10 cellular contexts compared by ENCODE assay signal in genomic region chr16:67658849-67659674, GRCh38. TPM values are rescaled to one million over a fixed set of nuclear protein-coding genes. Genes with fewer than 3 reads are reported as not detected.
DNase-seq lines count a peak whose midpoint lies in the region; TF ChIP-seq lines count a peak whose summit lies in the region.
"Had no signal": no experiment of that assay in that cellular context is flagged by ENCODE, and none has a peak within 500 bp of the region (broad histone marks: within the 10 kb centered on the region; RNA-seq: fewer than 3 reads in every experiment).

No MANE protein-coding gene starts in this region.

- H3K27ac Mint-ChIP-seq in brain: peak overlapping the region in 2 of 5 experiments; percentile 52 to 99

- 0 out of 2 replicates have a peak, but pooled peaks cover 9% of the 10 kb centered on the region for H3K4me1 ChIP-seq in HUES6 (ENCODE audit: control insufficient read depth, insufficient read depth, low read length)
- H3K4me1 ChIP-seq in mononuclear cell (ENCODE audit: insufficient read depth, low read length): peaks cover 22% of the 10 kb centered on the region
- H3K4me1 ChIP-seq: foreskin keratinocyte had no signal

- peak overlapping the region; percentile 70 for H3K9ac ChIP-seq in HUES6 (ENCODE audit: low read length)

- peaks cover 0 to 4% (median 0%) of the 10 kb centered on the region in 5 experiments for H3K9me3 Mint-ChIP-seq in brain

- H3K36me3 Mint-ChIP-seq in brain: peaks cover 5% of the 10 kb centered on the region

- DNase-seq in RPMI8226 (no peak), NCI-H1105 (lab: John Stamatoyannopoulos, UW) (no peak), occipital lobe (lab: John Stamatoyannopoulos, UW) (no peak)
- DNase-seq in activated CD4-positive, alpha-beta T cell treated with anti-CD3 and anti-CD28 coated beads, Interleukin-2, amount 50 U/mL, for 1 hour: no peak
- DNase-seq: foreskin keratinocyte, NCI-H1436 treated with DMSO at 0.1 percent for 48 hours had no signal

- TF ChIP-seq CTCF in 22Rv1 (IDR thresholded peaks at IDR 0.05): no peak
- TF ChIP-seq CTCF in brain (conservative IDR thresholded peaks at IDR 0.05): no peak

- H3K4me3 Mint-ChIP-seq in brain: peak overlapping the region; percentile 91 to 97 (median 97)

- peaks cover 28% of the 10 kb centered on the region for H3K36me3 ChIP-seq in HUES6 (ENCODE audit: control insufficient read depth, insufficient read depth, low read length)

- H3K4me3 ChIP-seq in HUES6 (ENCODE audit: low read depth, low read length) (peak overlapping the region; percentile 99), mononuclear cell (ENCODE audit: low read length) (peak overlapping the region; percentile 93)

- peaks cover 31% of the 10 kb centered on the region for H3K4me1 Mint-ChIP-seq in brain

- H3K27me3 Mint-ChIP-seq in brain: peaks cover 10% of the 10 kb centered on the region

- H3K27me3 ChIP-seq in HUES6 (ENCODE audit: control insufficient read depth, insufficient read depth, low read length) (peaks cover 19% of the 10 kb centered on the region; the same call in 1 of the 2 replicates), mononuclear cell (ENCODE audit: insufficient read depth, low read length) (no peaks in the 10 kb centered on the region)

- H3K27ac ChIP-seq in 22Rv1: peak overlapping the region; percentile 93
- no peak overlapping the region for H3K27ac ChIP-seq in HUES6 (ENCODE audit: low read depth, low read length)

- H3K9me3 ChIP-seq in HUES6 (ENCODE audit: control insufficient read depth, insufficient read depth, low read depth, low read length) (no peaks in the 10 kb centered on the region), mononuclear cell (ENCODE audit: low read depth, low read length) (no peaks in the 10 kb centered on the region)

RNA-seq across cellular contexts. Expression of gene ACD, which starts 1.0 kb away (rescaled TPM):
- 59.2 TPM for polyA plus RNA-seq in brain (ENCODE audit: insufficient read depth, low read depth, low replicate concordance)
- total RNA-seq in mononuclear cell: 12.7 TPM
- 17.6 TPM for total RNA-seq in occipital lobe

RNA-seq across cellular contexts. Expression of gene PARD6A, which starts 1.7 kb away (rescaled TPM):
- 39.6 TPM for polyA plus RNA-seq in brain (ENCODE audit: insufficient read depth, low read depth, low replicate concordance)
- total RNA-seq in mononuclear cell: 3.0 TPM
- total RNA-seq in occipital lobe: 8.3 TPM

RNA-seq across cellular contexts. Expression of gene ENKD1, which starts 7.5 kb away (rescaled TPM):
- 43.7 TPM for polyA plus RNA-seq in brain (ENCODE audit: insufficient read depth, low read depth, low replicate concordance)
- 3.0 TPM for total RNA-seq in mononuclear cell
- 6.2 TPM for total RNA-seq in occipital lobe

RNA-seq across cellular contexts. Expression of gene C16orf86, which starts 7.6 kb away (rescaled TPM):
- polyA plus RNA-seq in brain (ENCODE audit: insufficient read depth, low read depth, low replicate concordance): 6.6 TPM
- total RNA-seq in mononuclear cell: 6.8 TPM
- total RNA-seq in occipital lobe: 3.1 TPM

RNA-seq across cellular contexts. Expression of gene CARMIL2, which starts 14.1 kb away (rescaled TPM):
- polyA plus RNA-seq in brain (ENCODE audit: insufficient read depth, low read depth, low replicate concordance): 36.1 TPM
- total RNA-seq in mononuclear cell (20.8 TPM), occipital lobe (3.1 TPM)
